Comparison of ENCODE assay signal across 21 cellular contexts in the genomic region with DNA sequence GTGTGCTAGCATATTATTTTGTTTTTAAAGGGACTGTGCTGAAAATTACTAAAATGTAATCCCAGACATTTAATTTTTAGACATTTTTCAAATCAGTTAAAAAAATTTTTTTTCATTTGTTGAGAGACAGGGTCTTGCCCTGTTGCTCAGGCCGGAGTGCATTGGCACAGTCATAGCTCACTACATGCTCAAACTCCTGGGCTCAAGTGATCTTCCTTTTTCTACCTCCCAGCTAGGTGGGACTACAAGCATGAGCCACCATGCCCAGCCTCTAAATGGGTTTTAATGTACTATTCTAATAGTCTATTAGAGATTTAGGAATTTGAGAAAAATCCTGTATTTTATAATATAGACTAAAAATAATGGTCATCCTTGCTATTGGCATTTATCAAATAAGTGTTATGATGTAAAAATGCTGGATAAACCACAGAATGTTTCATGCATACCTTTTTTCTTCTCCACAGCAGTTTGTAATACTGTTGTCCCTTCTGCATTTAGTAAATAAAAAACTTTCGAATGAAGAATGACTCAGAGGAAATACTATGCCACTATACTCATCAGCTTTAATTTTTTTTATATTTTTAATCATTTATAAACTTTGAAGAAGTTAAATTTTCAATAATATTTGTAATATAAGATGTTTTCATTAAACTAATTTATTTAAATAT. TPM values are rescaled to one million over a fixed set of nuclear protein-coding genes. Genes with fewer than 3 reads are reported as not detected.
DNase-seq lines count a peak whose midpoint lies in the region; ATAC-seq and FAIRE-seq lines count a peak whose summit lies in the region.
"Had no signal": no experiment of that assay in that cellular context is flagged by ENCODE, and none has a peak within 500 bp of the region (broad histone marks: within the 10 kb centered on the region; RNA-seq: fewer than 3 reads in every experiment).

No MANE protein-coding gene starts in this region.

- peaks cover 35% of the 10 kb centered on the region for H3K36me3 Mint-ChIP-seq in stimulated activated memory B cell treated with anti-CD40 and anti-IgM and Interleukin-4, amounts not matched to agents 10 μg/mL and 1 μg/mL and 100 μg/mL, for 72 hours

- DNase-seq in AG20443 (ENCODE audit: low spot score) (peak; percentile 22), NCI-H226 (peak; percentile 10), left lobe of liver (ENCODE audit: low spot score) (no peak), NCI-H2107 treated with DMSO at 0.1 percent for 48 hours (lab: John Stamatoyannopoulos, UW; ENCODE audit: unreplicated experiment) (no peak), glomerular visceral epithelial cell (ENCODE audit: extremely low spot score) (no peak)
- DNase-seq: activated CD4-positive, alpha-beta T cell treated with anti-CD3 and anti-CD28 coated beads, Interleukin-2, amount 50 U/mL, for 1 hour; activated naive CD4-positive, alpha-beta T cell treated with anti-CD3 and anti-CD28 coated beads, Interleukin-2, amount 10 ng/mL, durations not matched to agents 7 days and 5 days; Caco-2; effector CD4-positive, alpha-beta T cell; NCI-H1048; NCI-H2081 treated with DMSO at 0.1 percent for 48 hours; PC-9; right lobe of liver; stimulated activated CD4-positive, alpha-beta T cell treated with anti-CD3 and anti-CD28 coated beads, Interleukin-2, amount 100 ng/mL, for 24 hours; substantia nigra had no signal

- no peak overlapping the region for H3K4me3 Mint-ChIP-seq in stimulated activated memory B cell treated with anti-CD40 and anti-IgM and Interleukin-4, amounts not matched to agents 10 μg/mL and 1 μg/mL and 100 μg/mL, for 72 hours
- H3K4me3 Mint-ChIP-seq: activated naive CD4-positive, alpha-beta T cell treated with anti-CD3 and anti-CD28 coated beads, Interleukin-2, amount 10 ng/mL, durations not matched to agents 7 days and 5 days; brain had no signal

- peak; percentile 86 for FAIRE-seq in endometrium (lab: Jason Lieb, UNC)
- FAIRE-seq: GM12892 had no signal

- no peak overlapping the region for H3K27ac Mint-ChIP-seq in stimulated activated memory B cell treated with anti-CD40 and anti-IgM and Interleukin-4, amounts not matched to agents 10 μg/mL and 1 μg/mL and 100 μg/mL, for 72 hours
- H3K27ac Mint-ChIP-seq: activated naive CD4-positive, alpha-beta T cell treated with anti-CD3 and anti-CD28 coated beads, Interleukin-2, amount 10 ng/mL, durations not matched to agents 7 days and 5 days had no signal

- H3K4me1 Mint-ChIP-seq in stimulated activated memory B cell treated with anti-CD40 and anti-IgM and Interleukin-4, amounts not matched to agents 10 μg/mL and 1 μg/mL and 100 μg/mL, for 72 hours, result peaks cover 23% of the 10 kb centered on the region

- ATAC-seq in left lobe of liver (peak; percentile 33), HG03520 (IDR thresholded peaks at IDR 0.05; ENCODE audit: unreplicated experiment) (no peak)
- no peak for ATAC-seq in stimulated activated memory B cell treated with anti-CD40 and anti-IgM and Interleukin-4, amounts not matched to agents 10 μg/mL and 1 μg/mL and 100 μg/mL, for 72 hours

- no peaks in the 10 kb centered on the region for H3K9me3 Mint-ChIP-seq in stimulated activated memory B cell treated with anti-CD40 and anti-IgM and Interleukin-4, amounts not matched to agents 10 μg/mL and 1 μg/mL and 100 μg/mL, for 72 hours
- H3K9me3 Mint-ChIP-seq: activated naive CD4-positive, alpha-beta T cell treated with anti-CD3 and anti-CD28 coated beads, Interleukin-2, amount 10 ng/mL, durations not matched to agents 7 days and 5 days; brain had no signal

- no peaks in the 10 kb centered on the region for H3K27me3 Mint-ChIP-seq in stimulated activated memory B cell treated with anti-CD40 and anti-IgM and Interleukin-4, amounts not matched to agents 10 μg/mL and 1 μg/mL and 100 μg/mL, for 72 hours
- H3K27me3 Mint-ChIP-seq: activated naive CD4-positive, alpha-beta T cell treated with anti-CD3 and anti-CD28 coated beads, Interleukin-2, amount 10 ng/mL, durations not matched to agents 7 days and 5 days; brain had no signal

RNA-seq across cellular contexts. Expression of a gene that starts 29.8 kb away (rescaled TPM):
- 13.8 TPM for total RNA-seq in left lobe of liver
- total RNA-seq: G401 had no signal

Comparison
In these comparisons a context has a peak if more than half of its experiments do, and no peak if none do; other contexts are left out.
1. DNase-seq: peak in AG20443 (single experiment) and NCI-H226 (single experiment); none in left lobe of liver (single experiment), NCI-H2107 treated with DMSO at 0.1 percent for 48 hours (single experiment) and glomerular visceral epithelial cell (single experiment).